In the genomic region with DNA sequence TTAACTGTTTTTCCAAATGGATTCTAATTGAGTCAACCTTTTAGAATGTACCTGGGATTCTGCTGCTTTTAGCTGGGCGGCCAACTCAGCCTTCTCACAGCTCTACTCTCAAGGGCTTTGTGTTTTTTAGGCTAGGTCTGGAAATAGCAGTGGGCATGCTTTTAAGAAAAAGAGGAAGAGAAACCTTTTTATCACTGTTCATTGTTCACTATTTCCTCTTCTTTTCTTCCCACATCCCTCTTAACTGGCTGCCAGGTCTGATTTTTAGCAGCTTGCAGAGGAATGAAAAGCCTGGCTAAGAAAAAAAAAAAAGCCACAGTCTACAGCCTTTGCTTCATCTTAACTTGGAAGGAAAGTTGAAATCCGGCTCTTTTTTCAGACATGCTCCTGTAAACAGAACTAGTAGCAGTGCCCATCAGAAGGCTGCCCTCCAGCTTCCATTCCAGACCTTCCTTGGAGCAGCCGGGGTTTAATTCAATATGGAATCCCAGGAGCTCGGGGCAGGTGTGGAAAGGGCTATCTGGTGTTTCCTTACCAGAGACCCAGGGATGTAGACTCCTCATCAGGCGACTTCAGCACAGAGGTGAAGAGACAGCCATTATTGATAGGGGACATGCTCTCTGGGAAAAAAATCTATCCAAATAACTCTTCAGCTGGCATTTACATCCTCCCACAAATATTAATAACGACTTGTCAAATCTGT, we compare ENCODE assay signal across 8 cellular contexts.
DNase-seq lines count a peak whose midpoint lies in the region; ATAC-seq and TF ChIP-seq lines count a peak whose summit lies in the region.

No MANE protein-coding gene starts in this region.

- H3K27ac Mint-ChIP-seq in activated naive CD8-positive, alpha-beta T cell treated with anti-CD3 and anti-CD28 coated beads, Interleukin-2, amount 10 ng/mL, durations not matched to agents 7 days and 5 days, result no peak overlapping the region
- H3K27ac Mint-ChIP-seq in activated naive CD8-positive, alpha-beta T cell treated with anti-CD3 and anti-CD28 coated beads, Interleukin-2, amount 50 U/mL, for 24 hours, result no peak overlapping the region
- H3K27ac Mint-ChIP-seq in brain, result peak overlapping the region in 1 of 5 experiments; percentile 19

- WGBS in aorta, 2 donors, result 25 to 28% methylated on average over 6 of the region's 6 CpGs

- peaks cover 12% of the 10 kb centered on the region for H3K4me1 Mint-ChIP-seq in activated naive CD8-positive, alpha-beta T cell treated with anti-CD3 and anti-CD28 coated beads, Interleukin-2, amount 10 ng/mL, durations not matched to agents 7 days and 5 days
- H3K4me1 Mint-ChIP-seq in activated naive CD8-positive, alpha-beta T cell treated with anti-CD3 and anti-CD28 coated beads, Interleukin-2, amount 50 U/mL, for 24 hours, result peaks cover 7% of the 10 kb centered on the region
- peaks cover 9% of the 10 kb centered on the region for H3K4me1 Mint-ChIP-seq in brain

- H3K9me3 ChIP-seq in aorta (ENCODE audit: control insufficient read depth, low read length), result no peaks in the 10 kb centered on the region

- POLR2A ChIA-PET in activated naive CD8-positive, alpha-beta T cell treated with anti-CD3 and anti-CD28 coated beads, Interleukin-2, amount 10 ng/mL, durations not matched to agents 7 days and 5 days (lab: Charles Lee), result interaction anchor here (0.5 to 0.6 kb wide), 2 partner anchors 27 to 512 kb away, joined by 3 to 5 read pairs; no protein-coding TSS in a partner anchor

- no peaks in the 10 kb centered on the region for H3K36me3 ChIP-seq in aorta (ENCODE audit: control insufficient read depth in 1 of 2, insufficient read depth in 2 of 2, low read length in 1 of 2)

- no peak for ATAC-seq in activated naive CD8-positive, alpha-beta T cell treated with anti-CD3 and anti-CD28 coated beads, Interleukin-2, amount 10 ng/mL, durations not matched to agents 7 days and 5 days (ENCODE audit: low read depth)
- ATAC-seq in activated naive CD8-positive, alpha-beta T cell treated with anti-CD3 and anti-CD28 coated beads, Interleukin-2, amount 50 U/mL, for 24 hours, result no peak
- ATAC-seq in aorta (ENCODE audit: low FRiP score), result peak; percentile 20

- no peak overlapping the region for H3K4me3 ChIP-seq in aorta (ENCODE audit: low read length in 2 of 2)

- no peaks in the 10 kb centered on the region for H3K4me1 ChIP-seq in aorta (ENCODE audit: control insufficient read depth in 1 of 2, insufficient read depth in 2 of 2, low read length in 2 of 2)

- in situ Hi-C loops in KBM-7 (cut with MboI; ENCODE audit: low pct_unique_long_range_greater_than_20kb, low sequenced_read_pairs), result loop anchor here (25.0 kb wide), 1 partner anchor 404 kb away; the partner anchor contains the start of gene GAD1
- in situ Hi-C loops in G401 (cut with HindIII; ENCODE audit: low sequenced_read_pairs), result no loop called here

- H3K9me3 Mint-ChIP-seq in activated naive CD8-positive, alpha-beta T cell treated with anti-CD3 and anti-CD28 coated beads, Interleukin-2, amount 10 ng/mL, durations not matched to agents 7 days and 5 days, result no peaks in the 10 kb centered on the region
- no peaks in the 10 kb centered on the region for H3K9me3 Mint-ChIP-seq in activated naive CD8-positive, alpha-beta T cell treated with anti-CD3 and anti-CD28 coated beads, Interleukin-2, amount 50 U/mL, for 24 hours
- H3K9me3 Mint-ChIP-seq in brain, result no peaks in the 10 kb centered on the region

- no peaks in the 10 kb centered on the region for H3K36me3 Mint-ChIP-seq in activated naive CD8-positive, alpha-beta T cell treated with anti-CD3 and anti-CD28 coated beads, Interleukin-2, amount 10 ng/mL, durations not matched to agents 7 days and 5 days
- no peaks in the 10 kb centered on the region for H3K36me3 Mint-ChIP-seq in activated naive CD8-positive, alpha-beta T cell treated with anti-CD3 and anti-CD28 coated beads, Interleukin-2, amount 50 U/mL, for 24 hours (ENCODE audit: low read depth)
- H3K36me3 Mint-ChIP-seq in brain, result no peaks in the 10 kb centered on the region

- H3K27me3 Mint-ChIP-seq in activated naive CD8-positive, alpha-beta T cell treated with anti-CD3 and anti-CD28 coated beads, Interleukin-2, amount 10 ng/mL, durations not matched to agents 7 days and 5 days, result peaks cover 25% of the 10 kb centered on the region
- peaks cover 42% of the 10 kb centered on the region for H3K27me3 Mint-ChIP-seq in activated naive CD8-positive, alpha-beta T cell treated with anti-CD3 and anti-CD28 coated beads, Interleukin-2, amount 50 U/mL, for 24 hours
- peaks cover 13% of the 10 kb centered on the region for H3K27me3 Mint-ChIP-seq in brain

- H3K27ac ChIP-seq in aorta (ENCODE audit: low read depth in 1 of 2, low read length in 2 of 2), result no peak overlapping the region

- TF ChIP-seq CTCF in brain (conservative IDR thresholded peaks at IDR 0.05), result no peak

- H3K27me3 ChIP-seq in aorta (ENCODE audit: control insufficient read depth in 1 of 2, insufficient read depth in 2 of 2, low read length in 1 of 2), result no peaks in the 10 kb centered on the region

- intact Hi-C loops in aorta (cut with DNase I), result no loop called here

- peak overlapping the region; percentile 41 for H3K4me3 Mint-ChIP-seq in activated naive CD8-positive, alpha-beta T cell treated with anti-CD3 and anti-CD28 coated beads, Interleukin-2, amount 10 ng/mL, durations not matched to agents 7 days and 5 days
- no peak overlapping the region for H3K4me3 Mint-ChIP-seq in activated naive CD8-positive, alpha-beta T cell treated with anti-CD3 and anti-CD28 coated beads, Interleukin-2, amount 50 U/mL, for 24 hours
- H3K4me3 Mint-ChIP-seq in brain, result peak overlapping the region; percentile 70 to 83 (median 72)

- no peak for DNase-seq in activated naive CD8-positive, alpha-beta T cell treated with anti-CD3 and anti-CD28 coated beads, Interleukin-2, amount 10 ng/mL, durations not matched to agents 7 days and 5 days
- no peak for DNase-seq in activated naive CD8-positive, alpha-beta T cell treated with anti-CD3 and anti-CD28 coated beads, Interleukin-2, amount 50 U/mL, for 24 hours
- DNase-seq in KBM-7, result peak; percentile 40
- no peak for DNase-seq in aorta
- no peak for DNase-seq in glomerular visceral epithelial cell (ENCODE audit: extremely low spot score)
- no peak for DNase-seq in G401 (ENCODE audit: low spot score)
- no peak for DNase-seq in hepatic stellate cell (ENCODE audit: low spot score)
